ENCODE assay signal across 1 cellular context in the genomic region with DNA sequence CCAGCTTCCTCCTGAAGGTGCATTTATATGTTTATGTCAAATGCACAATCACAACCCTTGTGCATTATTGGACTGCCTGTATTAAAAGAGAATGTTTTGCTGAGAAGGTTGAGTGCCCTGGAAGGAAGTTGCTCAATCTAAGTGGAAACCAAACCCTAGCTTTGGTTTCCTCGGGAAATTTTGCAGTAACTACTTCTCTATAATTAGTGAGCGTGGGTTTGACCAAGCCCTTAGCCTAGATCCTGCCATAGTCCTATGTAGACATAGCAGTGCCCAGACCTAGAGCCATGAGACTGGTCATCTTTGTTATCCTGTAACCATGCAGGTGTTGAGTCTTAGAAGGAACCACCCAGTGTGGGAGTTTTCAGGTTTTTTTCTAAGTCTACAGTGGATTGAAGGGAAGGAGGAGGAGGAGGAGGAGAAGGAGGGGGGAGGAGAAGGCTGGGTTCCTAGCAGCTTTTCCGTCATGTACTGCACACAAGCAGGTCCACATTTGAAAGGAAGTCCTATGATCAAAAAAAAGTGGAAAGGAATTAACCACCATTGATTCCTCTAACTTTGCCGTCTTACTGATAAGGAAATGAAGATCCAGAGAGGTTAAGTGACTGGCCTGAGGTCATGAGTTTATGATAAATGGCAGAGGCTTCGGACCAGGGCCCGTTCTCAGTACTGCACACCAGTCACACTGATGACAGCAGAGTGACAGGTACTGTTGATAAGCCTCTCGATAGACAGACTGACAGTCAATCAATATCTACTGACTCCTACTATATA.
TF ChIP-seq lines count a peak whose summit lies in the region.

No MANE protein-coding gene starts in this region.

TF ChIP-seq in WTC11, 78 proteins besides CTCF, POLR2A, EP300 and RAD21 (continued from another document):
- TF ChIP-seq, protein P1, sequence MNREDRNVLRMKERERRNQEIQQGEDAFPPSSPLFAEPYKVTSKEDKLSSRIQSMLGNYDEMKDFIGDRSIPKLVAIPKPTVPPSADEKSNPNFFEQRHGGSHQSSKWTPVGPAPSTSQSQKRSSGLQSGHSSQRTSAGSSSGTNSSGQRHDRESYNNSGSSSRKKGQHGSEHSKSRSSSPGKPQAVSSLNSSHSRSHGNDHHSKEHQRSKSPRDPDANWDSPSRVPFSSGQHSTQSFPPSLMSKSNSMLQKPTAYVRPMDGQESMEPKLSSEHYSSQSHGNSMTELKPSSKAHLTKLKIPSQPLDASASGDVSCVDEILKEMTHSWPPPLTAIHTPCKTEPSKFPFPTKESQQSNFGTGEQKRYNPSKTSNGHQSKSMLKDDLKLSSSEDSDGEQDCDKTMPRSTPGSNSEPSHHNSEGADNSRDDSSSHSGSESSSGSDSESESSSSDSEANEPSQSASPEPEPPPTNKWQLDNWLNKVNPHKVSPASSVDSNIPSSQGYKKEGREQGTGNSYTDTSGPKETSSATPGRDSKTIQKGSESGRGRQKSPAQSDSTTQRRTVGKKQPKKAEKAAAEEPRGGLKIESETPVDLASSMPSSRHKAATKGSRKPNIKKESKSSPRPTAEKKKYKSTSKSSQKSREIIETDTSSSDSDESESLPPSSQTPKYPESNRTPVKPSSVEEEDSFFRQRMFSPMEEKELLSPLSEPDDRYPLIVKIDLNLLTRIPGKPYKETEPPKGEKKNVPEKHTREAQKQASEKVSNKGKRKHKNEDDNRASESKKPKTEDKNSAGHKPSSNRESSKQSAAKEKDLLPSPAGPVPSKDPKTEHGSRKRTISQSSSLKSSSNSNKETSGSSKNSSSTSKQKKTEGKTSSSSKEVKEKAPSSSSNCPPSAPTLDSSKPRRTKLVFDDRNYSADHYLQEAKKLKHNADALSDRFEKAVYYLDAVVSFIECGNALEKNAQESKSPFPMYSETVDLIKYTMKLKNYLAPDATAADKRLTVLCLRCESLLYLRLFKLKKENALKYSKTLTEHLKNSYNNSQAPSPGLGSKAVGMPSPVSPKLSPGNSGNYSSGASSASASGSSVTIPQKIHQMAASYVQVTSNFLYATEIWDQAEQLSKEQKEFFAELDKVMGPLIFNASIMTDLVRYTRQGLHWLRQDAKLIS (CRISPR knock-in tag; IDR thresholded peaks at IDR 0.05; ENCODE audit: borderline replicate concordance), result no peak
- TF ChIP-seq ZNF121 (CRISPR knock-in tag; IDR thresholded peaks at IDR 0.05) (no peak), ZNF532 (CRISPR knock-in tag; IDR thresholded peaks at IDR 0.05; ENCODE audit: borderline replicate concordance) (no peak), ATF2 (CRISPR knock-in tag; IDR thresholded peaks at IDR 0.05; ENCODE audit: borderline replicate concordance, low read depth) (no peak)
- TF ChIP-seq, protein P2, sequence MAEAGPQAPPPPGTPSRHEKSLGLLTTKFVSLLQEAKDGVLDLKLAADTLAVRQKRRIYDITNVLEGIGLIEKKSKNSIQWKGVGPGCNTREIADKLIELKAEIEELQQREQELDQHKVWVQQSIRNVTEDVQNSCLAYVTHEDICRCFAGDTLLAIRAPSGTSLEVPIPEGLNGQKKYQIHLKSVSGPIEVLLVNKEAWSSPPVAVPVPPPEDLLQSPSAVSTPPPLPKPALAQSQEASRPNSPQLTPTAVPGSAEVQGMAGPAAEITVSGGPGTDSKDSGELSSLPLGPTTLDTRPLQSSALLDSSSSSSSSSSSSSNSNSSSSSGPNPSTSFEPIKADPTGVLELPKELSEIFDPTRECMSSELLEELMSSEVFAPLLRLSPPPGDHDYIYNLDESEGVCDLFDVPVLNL (CRISPR knock-in tag; IDR thresholded peaks at IDR 0.05; ENCODE audit: borderline replicate concordance, low read depth), result no peak
